ENCODE assay signal across 8 cellular contexts in genomic region chrX:13005671-13006473, GRCh38. TPM values are rescaled to one million over a fixed set of nuclear protein-coding genes. Genes with fewer than 3 reads are reported as not detected.
A peak's percentile ranks its signal among the peaks of the same experiment; 100 is the strongest.
DNase-seq lines count a peak whose midpoint lies in the region; ATAC-seq, FAIRE-seq and TF ChIP-seq lines count a peak whose summit lies in the region.

No MANE protein-coding gene starts in this region.

- peak overlapping the region; percentile 79 for H3K4me2 ChIP-seq in MM.1S (ENCODE audit: low read depth, low read length)

- TF ChIP-seq CTCF in MM.1S (IDR thresholded peaks at IDR 0.05; ENCODE audit: low read length) (no peak), chondrocyte (IDR thresholded peaks at IDR 0.05) (no peak)

- 0 out of 2 replicates have a peak, but pooled peaks have one; percentile 12 for TF ChIP-seq POLR2A in GM12892 (IDR thresholded peaks at IDR 0.05; ENCODE audit: low read depth, low read length)

- H3K9me3 ChIP-seq in MM.1S (replicated peaks; ENCODE audit: insufficient read depth, low read length) = no peaks in the 10 kb centered on the region

- H3K27ac Mint-ChIP-seq in chondrocyte (ENCODE audit: unreplicated experiment) = peak overlapping the region; percentile 97

- H3K79me2 ChIP-seq in MM.1S (ENCODE audit: low read length) = no peaks in the 10 kb centered on the region

- H3K36me3 ChIP-seq in MM.1S (replicated peaks; ENCODE audit: insufficient read depth, low read length) = no peaks in the 10 kb centered on the region

- H3K4me1 Mint-ChIP-seq in chondrocyte (ENCODE audit: low read depth) = peaks cover 51% of the 10 kb centered on the region

- no peaks in the 10 kb centered on the region for H3K9me2 ChIP-seq in MM.1S (replicated peaks; ENCODE audit: insufficient read depth, low read length)

- no peak overlapping the region for H3K4me3 Mint-ChIP-seq in chondrocyte (ENCODE audit: unreplicated experiment)

- no peaks in the 10 kb centered on the region for H3K27me3 Mint-ChIP-seq in chondrocyte (ENCODE audit: low read depth)

- peak overlapping the region; percentile 63 for H3K27ac ChIP-seq in MM.1S (ENCODE audit: low read length)

- no peaks in the 10 kb centered on the region for H3K27me3 ChIP-seq in MM.1S (replicated peaks; ENCODE audit: insufficient read depth, low read length)

- FAIRE-seq in GM12892 (lab: Jason Lieb, UNC) = peak; percentile 90

- peak overlapping the region; percentile 40 for H3K4me3 ChIP-seq in MM.1S (ENCODE audit: low read length)

- DNase-seq in GM12892 (ENCODE audit: insufficient read length) (no peak), MM.1S (peak; percentile 43), chondrocyte (ENCODE audit: low spot score) (no peak), HuH-7.5 (ENCODE audit: low spot score) (no peak), GOT3 (lab: John Stamatoyannopoulos, UW) (no peak), NCI-H226 (no peak), islet precursor cell (no peak)

- H2AFZ ChIP-seq in MM.1S (ENCODE audit: low read length) = no peak overlapping the region

- H4K20me1 ChIP-seq in MM.1S (ENCODE audit: insufficient read depth, low read length) = no peaks in the 10 kb centered on the region

- no peaks in the 10 kb centered on the region for H3K36me3 Mint-ChIP-seq in chondrocyte (ENCODE audit: low read depth)

- ATAC-seq in GM21528 (IDR thresholded peaks at IDR 0.05; ENCODE audit: low FRiP score, unreplicated experiment) = peak; percentile 58

- no peaks in the 10 kb centered on the region for H3K9me3 Mint-ChIP-seq in chondrocyte (ENCODE audit: low read depth)

- H3K9ac ChIP-seq in MM.1S (ENCODE audit: low read length) = peak overlapping the region; percentile 38; the same call in 1 of the 2 replicates

- H3F3A ChIP-seq in MM.1S (ENCODE audit: insufficient read depth, low read length) = peaks cover 26% of the 10 kb centered on the region

- peaks cover 46% of the 10 kb centered on the region for H3K4me1 ChIP-seq in MM.1S (ENCODE audit: low read length)

RNA-seq across cellular contexts. Expression of gene TMSB4X, which starts 31.0 kb away (rescaled TPM):
- 23,212 TPM for polyA plus RNA-seq in GM12892 (2012; ENCODE audit: missing spikeins)
- total RNA-seq in chondrocyte = 1,769 to 3,180 TPM (median 3,093 TPM) in 3 replicates

RNA-seq across cellular contexts. Expression of gene FAM9C, which starts 38.5 kb away (rescaled TPM):
- 0.17 TPM for polyA plus RNA-seq in GM12892 (2012; ENCODE audit: missing spikeins)
- not detected in 3 replicates for total RNA-seq in chondrocyte
